ENCODE assay signal across 14 cellular contexts in the genomic region with DNA sequence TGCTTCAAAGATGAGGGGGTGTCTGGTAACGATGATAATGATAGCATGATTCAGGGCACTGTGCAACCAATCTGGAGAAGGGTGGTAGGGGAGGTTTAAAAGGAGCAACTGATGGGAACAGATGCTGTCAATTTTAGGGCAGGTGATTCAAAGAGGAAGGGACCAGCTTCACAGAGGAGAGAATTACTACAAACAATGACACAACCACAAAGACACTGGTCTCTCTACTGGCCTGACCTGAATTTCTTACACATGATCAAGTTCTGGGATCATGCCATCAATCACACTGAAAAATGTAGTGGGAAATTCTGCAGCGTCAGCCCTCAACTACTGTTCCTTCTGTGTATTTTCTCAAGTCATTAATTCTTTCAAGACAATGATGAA. TPM values are rescaled to one million over a fixed set of nuclear protein-coding genes. Genes with fewer than 3 reads are reported as not detected.
DNase-seq lines count a peak whose midpoint lies in the region; ATAC-seq, FAIRE-seq and TF ChIP-seq lines count a peak whose summit lies in the region.
"Had no signal": no experiment of that assay in that cellular context is flagged by ENCODE, and none has a peak within 500 bp of the region (broad histone marks: within the 10 kb centered on the region; RNA-seq: fewer than 3 reads in every experiment).

No MANE protein-coding gene starts in this region.

- peaks cover 8 to 9% of the 10 kb centered on the region in 2 experiments for H3K36me3 ChIP-seq in SK-N-SH (replicated peaks in 1 of 2; ENCODE audit: control insufficient read depth in 1 of 2, insufficient read depth in 2 of 2, low read length in 1 of 2)
- H3K36me3 ChIP-seq in gastroesophageal sphincter: no peaks in the 10 kb centered on the region
- H3K36me3 ChIP-seq in HepG2 (replicated peaks in 1 of 2; ENCODE audit: control insufficient read depth in 1 of 2, insufficient read depth in 2 of 2, low read length in 2 of 2): peaks cover 0 to 3% of the 10 kb centered on the region in 2 experiments; a peak in 1 of 5 replicates

- H3K9me3 ChIP-seq in SK-N-SH (no peaks in the 10 kb centered on the region), gastroesophageal sphincter (no peaks in the 10 kb centered on the region), HepG2 (ENCODE audit: low read length) (no peaks in the 10 kb centered on the region)

- ATAC-seq in SK-N-SH treated with all-trans-retinoic acid at 6 μM for 48 hours (no peak), gastroesophageal sphincter (no peak), GM18909 (IDR thresholded peaks at IDR 0.05; ENCODE audit: poor library complexity, unreplicated experiment) (no peak), HepG2 (no peak)
- ATAC-seq in activated T-helper 17 cell treated with anti-CD3 and anti-CD28 coated beads, Interleukin-2, amount 50 U/mL, for 72 hours (replicated peaks): no peak
- no peak for ATAC-seq in stimulated activated memory B cell treated with anti-CD40 and anti-IgM and Interleukin-4, amounts not matched to agents 10 μg/mL and 1 μg/mL and 100 μg/mL, for 72 hours
- ATAC-seq: esophagus mucosa had no signal

- H3K4me1 ChIP-seq in SK-N-SH (ENCODE audit: control insufficient read depth in 1 of 2, insufficient read depth in 2 of 2, low read depth in 1 of 2, low read length in 1 of 2) (peaks cover 12 to 37% of the 10 kb centered on the region in 2 experiments), gastroesophageal sphincter (peaks cover 0 to 28% (median 17%) of the 10 kb centered on the region in 3 donors), HepG2 (ENCODE audit: insufficient read depth, low read length) (peaks cover 63% of the 10 kb centered on the region)

- H4K20me1 ChIP-seq in SK-N-SH (ENCODE audit: insufficient read depth): peaks cover 15% of the 10 kb centered on the region
- H4K20me1 ChIP-seq in HepG2 (ENCODE audit: insufficient read depth, low read length): peaks cover 16% of the 10 kb centered on the region

- intact Hi-C loops in HepG2 (cut with micrococcal nuclease; ENCODE audit: unreplicated experiment): loop anchor here (10.0 kb wide), 2 partner anchors 526 to 846 kb away; partner anchors contain the start of gene NPHP3

- H3K4me3 Mint-ChIP-seq in activated T-helper 17 cell treated with anti-CD3 and anti-CD28 coated beads, Interleukin-2, amount 50 U/mL, for 72 hours: peak overlapping the region; percentile 98
- no peak overlapping the region for H3K4me3 Mint-ChIP-seq in stimulated activated memory B cell treated with anti-CD40 and anti-IgM and Interleukin-4, amounts not matched to agents 10 μg/mL and 1 μg/mL and 100 μg/mL, for 72 hours
- H3K4me3 Mint-ChIP-seq: activated naive CD8-positive, alpha-beta T cell treated with anti-CD3 and anti-CD28 coated beads, Interleukin-2, amount 10 ng/mL, durations not matched to agents 7 days and 5 days had no signal

- H3K27ac ChIP-seq in SK-N-SH (ENCODE audit: low read depth in 2 of 2, low read length in 1 of 2) (peak overlapping the region in 1 of 2 experiments; percentile 45; a peak in 2 of 4 replicates), gastroesophageal sphincter (peak overlapping the region in 3 of 4 donors; percentile 76 to 84 (median 84)), HepG2 (ENCODE audit: extremely low read length, insufficient read depth, low read length) (no peak overlapping the region)
- H3K27ac ChIP-seq: 22Rv1 had no signal

- peaks cover 23% of the 10 kb centered on the region for H3K36me3 Mint-ChIP-seq in activated T-helper 17 cell treated with anti-CD3 and anti-CD28 coated beads, Interleukin-2, amount 50 U/mL, for 72 hours (ENCODE audit: low read depth)
- H3K36me3 Mint-ChIP-seq in stimulated activated memory B cell treated with anti-CD40 and anti-IgM and Interleukin-4, amounts not matched to agents 10 μg/mL and 1 μg/mL and 100 μg/mL, for 72 hours: peaks cover 8% of the 10 kb centered on the region

- H2AFZ ChIP-seq in SK-N-SH (ENCODE audit: low read depth) (no peak overlapping the region), HepG2 (ENCODE audit: low read length) (no peak overlapping the region)

- no peaks in the 10 kb centered on the region for H3K9me2 ChIP-seq in SK-N-SH

- POLR2A ChIA-PET in SK-N-SH (lab: Yijun Ruan, JAX): no interaction called here
- POLR2A ChIA-PET in HepG2 (lab: Yijun Ruan, JAX): no interaction called here

- TF ChIP-seq RAD21 in SK-N-SH (IDR thresholded peaks at IDR 0.05; ENCODE audit: low read length): no peak
- no peak for TF ChIP-seq RAD21 in HepG2 (CRISPR knock-in tag; IDR thresholded peaks at IDR 0.05)

- H3K9ac ChIP-seq in SK-N-SH (0 out of 2 replicates have a peak overlapping the region, but pooled peaks have one; percentile 9), HepG2 (ENCODE audit: insufficient read depth, low read depth, low read length) (no peak overlapping the region)

- H3K27me3 ChIP-seq in SK-N-SH (ENCODE audit: insufficient read depth): no peaks in the 10 kb centered on the region
- H3K27me3 ChIP-seq in gastroesophageal sphincter: no peaks in the 10 kb centered on the region
- no peaks in the 10 kb centered on the region for H3K27me3 ChIP-seq in HepG2 (ENCODE audit: control insufficient read depth in 1 of 2, insufficient read depth in 2 of 2, low read length in 2 of 2)

- no peaks in the 10 kb centered on the region for H3K9me3 Mint-ChIP-seq in activated T-helper 17 cell treated with anti-CD3 and anti-CD28 coated beads, Interleukin-2, amount 50 U/mL, for 72 hours
- H3K9me3 Mint-ChIP-seq in stimulated activated memory B cell treated with anti-CD40 and anti-IgM and Interleukin-4, amounts not matched to agents 10 μg/mL and 1 μg/mL and 100 μg/mL, for 72 hours: no peaks in the 10 kb centered on the region
- H3K9me3 Mint-ChIP-seq: activated naive CD8-positive, alpha-beta T cell treated with anti-CD3 and anti-CD28 coated beads, Interleukin-2, amount 10 ng/mL, durations not matched to agents 7 days and 5 days; memory B cell had no signal

- peaks cover 15% of the 10 kb centered on the region for H3K4me1 Mint-ChIP-seq in activated T-helper 17 cell treated with anti-CD3 and anti-CD28 coated beads, Interleukin-2, amount 50 U/mL, for 72 hours
- peaks cover 67% of the 10 kb centered on the region for H3K4me1 Mint-ChIP-seq in stimulated activated memory B cell treated with anti-CD40 and anti-IgM and Interleukin-4, amounts not matched to agents 10 μg/mL and 1 μg/mL and 100 μg/mL, for 72 hours

- TF ChIP-seq POLR2A in gastroesophageal sphincter (IDR thresholded peaks at IDR 0.05) (no peak), HepG2 (IDR thresholded peaks at IDR 0.05; ENCODE audit: insufficient read depth in 1 of 2, low read depth in 2 of 2, low read length in 2 of 2) (no peak)

- H3K4me3 ChIP-seq in SK-N-SH (ENCODE audit: low read depth in 2 of 2, low read length in 1 of 2) (no peak overlapping the region), gastroesophageal sphincter (no peak overlapping the region), HepG2 (replicated peaks in 1 of 3; ENCODE audit: insufficient read depth in 1 of 3, low read depth in 2 of 3, low read length in 3 of 3) (no peak overlapping the region)

- CTCF ChIA-PET in SK-N-SH (lab: Yijun Ruan, JAX) (no interaction called here), HepG2 (lab: Yijun Ruan, JAX; ENCODE audit: low intra/inter-chr PET ratio, low total read pairs) (no interaction called here)

- TF ChIP-seq CTCF in SK-N-SH (IDR thresholded peaks at IDR 0.05): no peak
- TF ChIP-seq CTCF in gastroesophageal sphincter (IDR thresholded peaks at IDR 0.05): no peak
- TF ChIP-seq CTCF in HepG2 (CRISPR knock-in tag; IDR thresholded peaks at IDR 0.05): no peak

- TF ChIP-seq EP300 in SK-N-SH (IDR thresholded peaks at IDR 0.05; ENCODE audit: borderline replicate concordance in 1 of 2, low read depth in 1 of 2, low read length in 1 of 2) (no peak), gastroesophageal sphincter (IDR thresholded peaks at IDR 0.05) (no peak), HepG2 (IDR thresholded peaks at IDR 0.05; ENCODE audit: low read depth in 2 of 2, low read length in 2 of 2) (no peak), HepG2 (CRISPR knock-in tag; IDR thresholded peaks at IDR 0.05; ENCODE audit: borderline replicate concordance) (no peak)

- in situ Hi-C loops in HepG2 (cut with HindIII; ENCODE audit: extremely low pct_ligation_motif_present, low pct_unique_long_range_greater_than_20kb): loop anchor here (5.0 to 10.0 kb wide), 2 partner anchors 79 to 106 kb away; no protein-coding TSS in a partner anchor

- H3K79me2 ChIP-seq in SK-N-SH (ENCODE audit: insufficient read depth) (peaks cover 18% of the 10 kb centered on the region), HepG2 (ENCODE audit: insufficient read depth, low read length) (peaks cover 17% of the 10 kb centered on the region)

- no peaks in the 10 kb centered on the region for H3K27me3 Mint-ChIP-seq in activated T-helper 17 cell treated with anti-CD3 and anti-CD28 coated beads, Interleukin-2, amount 50 U/mL, for 72 hours
- no peaks in the 10 kb centered on the region for H3K27me3 Mint-ChIP-seq in stimulated activated memory B cell treated with anti-CD40 and anti-IgM and Interleukin-4, amounts not matched to agents 10 μg/mL and 1 μg/mL and 100 μg/mL, for 72 hours
- H3K27me3 Mint-ChIP-seq: activated naive CD8-positive, alpha-beta T cell treated with anti-CD3 and anti-CD28 coated beads, Interleukin-2, amount 10 ng/mL, durations not matched to agents 7 days and 5 days; memory B cell had no signal

- DNase-seq in SK-N-SH (no peak), HepG2 (ENCODE audit: low spot score) (no peak), RPMI8226 (no peak)
- DNase-seq: activated naive CD8-positive, alpha-beta T cell treated with anti-CD3 and anti-CD28 coated beads, Interleukin-2, amount 10 ng/mL, durations not matched to agents 7 days and 5 days; GF-D8; NCI-H1048 had no signal

- WGBS in SK-N-SH (ENCODE audit: low lambda C conversion rate): 78% methylated on average over 2 of the region's 2 CpGs
- 50 to 72% methylated on average over 1 to 2 of the region's 2 CpGs for WGBS in gastroesophageal sphincter (ENCODE audit: low coverage in 1 of 2), 2 donors
- WGBS in HepG2 (ENCODE audit: low lambda C conversion rate): 88% methylated on average over 2 of the region's 2 CpGs

- no TSS peak for BruUV-seq in HepG2 (replicated peaks; lab: Mats Ljungman, UMichigan)

- H3K27ac Mint-ChIP-seq in activated T-helper 17 cell treated with anti-CD3 and anti-CD28 coated beads, Interleukin-2, amount 50 U/mL, for 72 hours: peak overlapping the region; percentile 98
- peak overlapping the region; percentile 99 for H3K27ac Mint-ChIP-seq in stimulated activated memory B cell treated with anti-CD40 and anti-IgM and Interleukin-4, amounts not matched to agents 10 μg/mL and 1 μg/mL and 100 μg/mL, for 72 hours

- FAIRE-seq in HepG2 (lab: Jason Lieb, UNC): no peak

- H3K4me2 ChIP-seq in SK-N-SH (no peak overlapping the region), HepG2 (ENCODE audit: low read depth, low read length) (no peak overlapping the region)

- peaks cover 32% of the 10 kb centered on the region for H3F3A ChIP-seq in SK-N-SH (replicated peaks; ENCODE audit: insufficient read depth)

RNA-seq across cellular contexts. Expression of gene CDV3, which starts 2.6 kb away (rescaled TPM):
- polyA plus RNA-seq in SK-N-SH (2012; rRNA removed) (35.4 and 43.2 TPM in 2 replicates), HepG2 (2011; rRNA removed) (44.9 and 46.6 TPM in 2 replicates)
- polyA plus RNA-seq in SK-N-SH (2012; cell fraction: cytosol; rRNA removed): 53.6 and 71.5 TPM in 2 replicates
- polyA plus RNA-seq in SK-N-SH (2012; cell fraction: nucleus; rRNA removed): 10.3 and 24.0 TPM in 2 replicates
- total RNA-seq in activated T-helper 17 cell treated with anti-CD3 and anti-CD28 coated beads, Interleukin-2, amount 50 U/mL, for 72 hours: 100 to 1,000 TPM; 131 to 245 TPM
- total RNA-seq in gastroesophageal sphincter (100 to 1,000 TPM; 152 to 293 (median 221) TPM), HepG2 (2016; rRNA removed; fragmentation: Illumina TruSeq; extraction: Trizol) (145 and 190 TPM in 2 replicates)
- 29.7 and 31.6 TPM in 2 replicates for total RNA-seq in HepG2 (2016; cell fraction: cytosol; rRNA removed; fragmentation: Illumina TruSeq; extraction: Trizol; ENCODE audit: low read depth)
- total RNA-seq in HepG2 (2016; cell fraction: insoluble cytoplasmic fraction; rRNA removed; fragmentation: Illumina TruSeq; extraction: Trizol): 140 and 167 TPM in 2 replicates
- total RNA-seq in HepG2 (2016; cell fraction: membrane; rRNA removed; fragmentation: Illumina TruSeq; extraction: Trizol): 96.9 and 108 TPM in 2 replicates
- 70.3 and 72.0 TPM in 2 replicates for total RNA-seq in HepG2 (2016; cell fraction: nucleus; rRNA removed; fragmentation: Illumina TruSeq; extraction: Trizol)
- 20.0 and 35.2 TPM in 2 replicates for polyA plus RNA-seq in HepG2 (2011; cell fraction: cytosol; rRNA removed)
- 11.8 and 17.9 TPM in 2 replicates for polyA plus RNA-seq in HepG2 (2011; cell fraction: nucleus; rRNA removed)
- polyA plus RNA-seq in HepG2 (2012): 98.7 and 98.9 TPM in 2 replicates
- polyA plus RNA-seq in HepG2 (2016; cell fraction: cytosol; fragmentation: Illumina TruSeq; extraction: Trizol; ENCODE audit: low read depth): 29.7 and 32.6 TPM in 2 replicates
- 154 TPM in 2 replicates for polyA plus RNA-seq in HepG2 (2016; cell fraction: insoluble cytoplasmic fraction; fragmentation: Illumina TruSeq; extraction: Trizol; ENCODE audit: low read depth)
- 62.3 and 67.4 TPM in 2 replicates for polyA plus RNA-seq in HepG2 (2016; cell fraction: membrane; fragmentation: Illumina TruSeq; extraction: Trizol; ENCODE audit: low read depth)
- 72.4 and 78.4 TPM in 2 replicates for polyA plus RNA-seq in HepG2 (2016; cell fraction: nucleus; fragmentation: Illumina TruSeq; extraction: Trizol; ENCODE audit: insufficient read depth, low read depth)
- polyA minus RNA-seq in HepG2 (2011; rRNA and poly(A)+ RNA removed; ENCODE audit: low replicate concordance): 25.2 and 41.8 TPM in 2 replicates
- 46.6 and 59.2 TPM in 2 replicates for polyA minus RNA-seq in HepG2 (2011; cell fraction: cytosol; rRNA and poly(A)+ RNA removed)
- polyA minus RNA-seq in HepG2 (2011; cell fraction: nucleus; rRNA and poly(A)+ RNA removed): 35.8 and 50.4 TPM in 2 replicates

Comparison
In these comparisons a context has a peak if more than half of its experiments do, and no peak if none do; other contexts are left out.
1. Of the 25 proteins assayed by ChIP-seq in both HepG2 and SK-N-SH: peak only in HepG2: none; only in SK-N-SH: PBX3; in both: none; in neither: 24.